In the genomic region with DNA sequence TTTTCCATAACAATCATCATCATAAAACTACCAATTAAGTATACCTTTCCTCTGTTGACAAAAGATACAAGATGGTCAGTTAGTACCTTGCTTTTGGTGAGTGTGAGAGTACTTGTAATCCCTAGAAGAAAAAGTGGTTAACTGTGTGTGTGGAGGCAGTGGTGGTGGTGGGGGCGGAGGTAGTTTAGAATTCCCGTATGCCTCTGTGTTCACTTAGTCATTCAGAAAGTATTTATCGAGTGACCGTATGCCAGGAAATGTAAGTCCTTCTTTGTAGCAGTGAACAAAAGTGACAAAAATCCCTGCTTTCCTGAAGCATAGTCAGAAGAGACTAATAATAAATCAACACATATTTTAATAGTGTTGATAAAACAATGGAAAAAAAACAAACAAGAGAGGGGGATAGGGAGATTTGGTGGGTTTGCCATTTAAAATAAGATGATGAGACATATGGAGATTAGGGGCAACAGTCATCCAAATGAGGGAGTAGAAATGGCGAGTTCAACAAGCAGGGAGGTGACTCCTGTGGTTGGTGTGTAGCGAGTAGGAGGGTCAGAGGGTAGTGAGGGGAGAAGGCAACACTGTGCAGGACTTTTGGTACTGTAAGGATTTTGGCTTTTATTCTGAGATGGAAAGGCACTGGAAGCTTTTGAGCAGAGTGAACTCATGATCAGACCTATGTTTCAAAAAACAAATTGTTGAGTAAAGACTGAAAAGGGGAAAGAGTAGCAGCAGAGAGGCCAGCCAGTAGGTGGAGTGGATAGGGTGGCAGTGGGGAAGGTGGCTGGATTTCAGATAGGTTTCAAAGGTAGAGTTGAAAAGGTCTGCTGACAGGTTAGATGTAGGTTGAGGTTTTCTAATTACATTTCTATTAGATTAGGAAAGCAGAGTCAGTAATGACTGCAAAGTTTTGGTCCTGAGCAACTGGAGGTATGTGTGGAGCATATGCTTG, we compare ENCODE assay signal across 10 cellular contexts. TPM values are rescaled to one million over a fixed set of nuclear protein-coding genes. Genes with fewer than 3 reads are reported as not detected.
DNase-seq lines count a peak whose midpoint lies in the region; ATAC-seq, FAIRE-seq and TF ChIP-seq lines count a peak whose summit lies in the region.
"Had no signal": no experiment of that assay in that cellular context is flagged by ENCODE, and none has a peak within 500 bp of the region (broad histone marks: within the 10 kb centered on the region; RNA-seq: fewer than 3 reads in every experiment).

No MANE protein-coding gene starts in this region.

- TF ChIP-seq POLR2A in erythroblast (IDR thresholded peaks at IDR 0.05; ENCODE audit: low read length) (no peak), gastroesophageal sphincter (IDR thresholded peaks at IDR 0.05) (no peak), GM12892 (IDR thresholded peaks at IDR 0.05; ENCODE audit: low read depth, low read length) (no peak)

- H3K4me3 ChIP-seq in gastroesophageal sphincter = no peak overlapping the region
- H3K4me3 ChIP-seq: lower lobe of right lung had no signal

- peak; percentile 90 for DNase-seq in HT1080 (ENCODE audit: low read depth)
- DNase-seq in dedifferentiated amniotic fluid mesenchymal stem cell (ENCODE audit: extremely low spot score) = peak; percentile 79
- peak; percentile 88 for DNase-seq in renal cortical epithelial cell (ENCODE audit: low read depth)
- no peak for DNase-seq in erythroblast (lab: John Stamatoyannopoulos, UW)
- DNase-seq in GOT3 (lab: John Stamatoyannopoulos, UW) = no peak
- DNase-seq in GM12892 (ENCODE audit: insufficient read length) = no peak
- DNase-seq: caudate nucleus, lower lobe of right lung had no signal

- H3K27me3 ChIP-seq in gastroesophageal sphincter = no peaks in the 10 kb centered on the region

- WGBS in gastroesophageal sphincter (ENCODE audit: low coverage in 1 of 2), 2 donors = 48 to 62% methylated on average over 4 to 6 of the region's 6 CpGs

- no peaks in the 10 kb centered on the region for H3K4me1 ChIP-seq in gastroesophageal sphincter
- H3K4me1 ChIP-seq: lower lobe of right lung had no signal

- ATAC-seq in GM19025 (IDR thresholded peaks at IDR 0.05; ENCODE audit: low read depth, unreplicated experiment) (peak; percentile 58), gastroesophageal sphincter (no peak)
- ATAC-seq: lower lobe of right lung had no signal

- no peak for TF ChIP-seq EP300 in gastroesophageal sphincter (IDR thresholded peaks at IDR 0.05)

- FAIRE-seq in GM12892 (lab: Jason Lieb, UNC) = no peak

- no peaks in the 10 kb centered on the region for H3K9me3 ChIP-seq in gastroesophageal sphincter
- H3K9me3 ChIP-seq: lower lobe of right lung had no signal

- no peak overlapping the region for H3K27ac ChIP-seq in gastroesophageal sphincter
- H3K27ac ChIP-seq: lower lobe of right lung had no signal

- peaks cover 4 to 19% of the 10 kb centered on the region in 2 donors for H3K36me3 ChIP-seq in gastroesophageal sphincter

- TF ChIP-seq CTCF in gastroesophageal sphincter (IDR thresholded peaks at IDR 0.05) = no peak

RNA-seq across cellular contexts. Expression of a gene that starts 40.3 kb away (rescaled TPM):
- not detected in 2 replicates for total RNA-seq in HT1080 (2014; rRNA removed; shearing (Covaris generic))
- polyA plus RNA-seq in HT1080 (2015; cell fraction: cytosol; rRNA removed) = not detected in 2 replicates
- not detected in 2 replicates for polyA plus RNA-seq in HT1080 (2015; cell fraction: nucleus; rRNA removed)
- total RNA-seq in renal cortical epithelial cell (5.6 and 30.8 TPM in 2 replicates), gastroesophageal sphincter (not detected)
- not detected for polyA plus RNA-seq in GM12892 (2012; ENCODE audit: missing spikeins)
- total RNA-seq: lower lobe of right lung had no signal

Comparison
In these comparisons a context has a peak if more than half of its experiments do, and no peak if none do; other contexts are left out.
1. DNase-seq: peak in HT1080 (single experiment), dedifferentiated amniotic fluid mesenchymal stem cell (single experiment) and renal cortical epithelial cell (single experiment); none in erythroblast (0 of 2), GOT3 (single experiment) and GM12892 (single experiment).